Comparison of ENCODE assay signal across 22 cellular contexts in the genomic region with DNA sequence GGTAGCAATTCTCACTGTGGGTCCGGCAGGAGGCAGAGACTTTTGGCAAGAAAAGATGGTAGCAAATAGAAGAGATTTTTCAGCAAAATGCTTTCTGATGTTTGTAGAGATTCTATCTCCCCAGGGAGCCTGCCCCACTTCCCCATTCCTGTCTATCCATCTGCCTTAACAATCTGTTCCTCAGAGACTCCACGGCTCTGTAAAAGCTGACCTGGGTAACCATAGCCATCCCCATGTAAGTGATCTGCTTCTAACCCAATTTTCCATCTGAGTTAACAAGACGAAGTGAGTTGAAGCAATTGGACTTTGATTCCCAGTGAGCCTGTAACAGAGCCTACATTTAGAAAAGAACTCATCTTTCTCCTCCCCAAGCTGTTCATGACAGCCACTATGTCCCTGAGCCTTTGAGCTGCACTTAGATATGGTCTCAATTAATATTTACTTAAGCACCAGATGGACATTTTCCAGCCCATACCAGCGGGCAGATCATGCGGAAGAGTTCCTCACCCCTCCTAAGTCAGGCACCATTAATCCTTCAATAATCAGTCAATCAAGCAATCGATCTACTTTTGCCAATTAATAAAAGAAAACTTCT.
"Had no signal": no experiment of that assay in that cellular context is flagged by ENCODE, and none has a peak within 500 bp of the region (broad histone marks: within the 10 kb centered on the region; RNA-seq: fewer than 3 reads in every experiment).

No MANE protein-coding gene starts in this region.

- H3K27ac ChIP-seq: brain microvascular endothelial cell, psoas muscle had no signal

- H3K9me3 Mint-ChIP-seq: activated CD4-positive, alpha-beta memory T cell treated with anti-CD3 and anti-CD28 coated beads, Interleukin-2, amount 10 ng/mL, durations not matched to agents 7 days and 5 days; activated naive CD8-positive, alpha-beta T cell treated with anti-CD3 and anti-CD28 coated beads, Interleukin-2, amount 50 U/mL, for 24 hours; activated T-helper 17 cell treated with anti-CD3 and anti-CD28 coated beads, Interleukin-2, amount 50 U/mL, for 72 hours; stimulated activated naive CD8-positive, alpha-beta T cell treated with anti-CD3 and anti-CD28 coated beads, Interleukin-15, amount 100 ng/mL, for 72 hours had no signal

- H3K4me1 ChIP-seq: psoas muscle had no signal

- H3K36me3 Mint-ChIP-seq: activated CD8-positive, alpha-beta memory T cell treated with anti-CD3 and anti-CD28 coated beads, Interleukin-2, amount 10 ng/mL, durations not matched to agents 7 days and 5 days; immature natural killer cell; naive thymus-derived CD4-positive, alpha-beta T cell; type B pancreatic cell had no signal

- H3K4me3 Mint-ChIP-seq: activated B cell treated with CpG ODN at 0.5 μM for 24 hours; activated CD4-positive, alpha-beta memory T cell treated with anti-CD3 and anti-CD28 coated beads, Interleukin-2, amount 10 ng/mL, durations not matched to agents 7 days and 5 days; activated CD8-positive, alpha-beta memory T cell treated with anti-CD3 and anti-CD28 coated beads, Interleukin-2, amount 10 ng/mL, durations not matched to agents 7 days and 5 days; activated naive CD8-positive, alpha-beta T cell treated with anti-CD3 and anti-CD28 coated beads, Interleukin-2, amount 50 U/mL, for 24 hours; activated T-helper 17 cell treated with anti-CD3 and anti-CD28 coated beads, Interleukin-2, amount 50 U/mL, for 72 hours; immature natural killer cell; naive thymus-derived CD4-positive, alpha-beta T cell; stimulated activated naive CD8-positive, alpha-beta T cell treated with anti-CD3 and anti-CD28 coated beads, Interleukin-15, amount 100 ng/mL, for 72 hours; type B pancreatic cell had no signal

- H3K27me3 Mint-ChIP-seq: activated B cell treated with CpG ODN at 0.5 μM for 24 hours; activated CD4-positive, alpha-beta memory T cell treated with anti-CD3 and anti-CD28 coated beads, Interleukin-2, amount 10 ng/mL, durations not matched to agents 7 days and 5 days; activated CD8-positive, alpha-beta memory T cell treated with anti-CD3 and anti-CD28 coated beads, Interleukin-2, amount 10 ng/mL, durations not matched to agents 7 days and 5 days; activated naive CD8-positive, alpha-beta T cell treated with anti-CD3 and anti-CD28 coated beads, Interleukin-2, amount 50 U/mL, for 24 hours; stimulated activated naive CD8-positive, alpha-beta T cell treated with anti-CD3 and anti-CD28 coated beads, Interleukin-15, amount 100 ng/mL, for 72 hours had no signal

- H3K9me3 ChIP-seq: psoas muscle had no signal

- H3K27ac Mint-ChIP-seq: activated B cell treated with CpG ODN at 0.5 μM for 24 hours; activated CD4-positive, alpha-beta memory T cell treated with anti-CD3 and anti-CD28 coated beads, Interleukin-2, amount 10 ng/mL, durations not matched to agents 7 days and 5 days; activated CD8-positive, alpha-beta memory T cell treated with anti-CD3 and anti-CD28 coated beads, Interleukin-2, amount 10 ng/mL, durations not matched to agents 7 days and 5 days; activated naive CD8-positive, alpha-beta T cell treated with anti-CD3 and anti-CD28 coated beads, Interleukin-2, amount 50 U/mL, for 24 hours; activated T-helper 17 cell treated with anti-CD3 and anti-CD28 coated beads, Interleukin-2, amount 50 U/mL, for 72 hours; immature natural killer cell; naive thymus-derived CD4-positive, alpha-beta T cell; type B pancreatic cell had no signal

- ATAC-seq: activated CD8-positive, alpha-beta memory T cell treated with anti-CD3 and anti-CD28 coated beads, Interleukin-2, amount 10 ng/mL, durations not matched to agents 7 days and 5 days; activated naive CD8-positive, alpha-beta T cell treated with anti-CD3 and anti-CD28 coated beads, Interleukin-2, amount 50 U/mL, for 24 hours; activated T-helper 17 cell treated with anti-CD3 and anti-CD28 coated beads, Interleukin-2, amount 50 U/mL, for 72 hours; esophagus mucosa; naive thymus-derived CD4-positive, alpha-beta T cell; psoas muscle; sciatic nerve; stimulated activated naive CD8-positive, alpha-beta T cell treated with anti-CD3 and anti-CD28 coated beads, Interleukin-15, amount 100 ng/mL, for 72 hours had no signal

- H3K4me2 ChIP-seq: smooth muscle cell had no signal

- H3K4me1 Mint-ChIP-seq: activated B cell treated with CpG ODN at 0.5 μM for 24 hours; activated CD4-positive, alpha-beta memory T cell treated with anti-CD3 and anti-CD28 coated beads, Interleukin-2, amount 10 ng/mL, durations not matched to agents 7 days and 5 days; activated CD8-positive, alpha-beta memory T cell treated with anti-CD3 and anti-CD28 coated beads, Interleukin-2, amount 10 ng/mL, durations not matched to agents 7 days and 5 days; activated naive CD8-positive, alpha-beta T cell treated with anti-CD3 and anti-CD28 coated beads, Interleukin-2, amount 50 U/mL, for 24 hours; activated T-helper 17 cell treated with anti-CD3 and anti-CD28 coated beads, Interleukin-2, amount 50 U/mL, for 72 hours; immature natural killer cell; stimulated activated naive CD8-positive, alpha-beta T cell treated with anti-CD3 and anti-CD28 coated beads, Interleukin-15, amount 100 ng/mL, for 72 hours had no signal

- H3K4me3 ChIP-seq: psoas muscle, smooth muscle cell had no signal

- H3K27me3 ChIP-seq: brain microvascular endothelial cell had no signal

- DNase-seq: activated B cell treated with CpG ODN at 0.5 μM for 24 hours; activated CD4-positive, alpha-beta memory T cell treated with anti-CD3 and anti-CD28 coated beads, Interleukin-2, amount 10 ng/mL, durations not matched to agents 7 days and 5 days; activated CD4-positive, alpha-beta T cell treated with anti-CD3 and anti-CD28 coated beads for 4 hours; activated CD8-positive, alpha-beta memory T cell treated with anti-CD3 and anti-CD28 coated beads, Interleukin-2, amount 10 ng/mL, durations not matched to agents 7 days and 5 days; activated naive CD4-positive, alpha-beta T cell treated with Interleukin-2 at 50 U/mL for 16 hours; activated naive CD8-positive, alpha-beta T cell treated with anti-CD3 and anti-CD28 coated beads, Interleukin-2, amount 50 U/mL, for 24 hours; activated T-cell treated with anti-CD3 and anti-CD28 coated beads, Interleukin-2, amount 50 U/mL, for 1 hour; aorta; brain microvascular endothelial cell; central memory CD4-positive, alpha-beta T cell; effector CD4-positive, alpha-beta T cell; immature natural killer cell; mesenchymal stem cell; naive thymus-derived CD4-positive, alpha-beta T cell; psoas muscle; stimulated activated CD4-positive, alpha-beta T cell treated with anti-CD3 and anti-CD28 coated beads, Interleukin-4, amount 100 ng/mL, for 1 hour; stimulated activated naive CD8-positive, alpha-beta T cell treated with anti-CD3 and anti-CD28 coated beads, Interleukin-15, amount 100 ng/mL, for 72 hours had no signal

- H3K36me3 ChIP-seq: brain microvascular endothelial cell had no signal
